ENCODE assay signal across 2 cellular contexts in genomic region chr22:37206841-37207821, GRCh38.
TF ChIP-seq lines count a peak whose summit lies in the region.

No MANE protein-coding gene starts in this region.

TF ChIP-seq in HepG2, 621 proteins besides CTCF, POLR2A, EP300 and RAD21:
- TF ChIP-seq GLI4 (CRISPR knock-in tag; IDR thresholded peaks at IDR 0.05; ENCODE audit: borderline replicate concordance) (no peak), HNRNPL (IDR thresholded peaks at IDR 0.05; ENCODE audit: low read depth, low read length) (peak; percentile 53; the same call in 1 of the 2 replicates)

TF ChIP-seq in SK-N-SH treated with all-trans-retinoic acid at 6 μM for 48 hours, 23 proteins besides CTCF, POLR2A, EP300 and RAD21:
- TF ChIP-seq ZNF70 (CRISPR knock-in tag; IDR thresholded peaks at IDR 0.05), result no peak
- no peak for TF ChIP-seq PATZ1 (CRISPR knock-in tag; IDR thresholded peaks at IDR 0.05; ENCODE audit: borderline replicate concordance)
- no peak for TF ChIP-seq BACH2 (CRISPR knock-in tag; IDR thresholded peaks at IDR 0.05; ENCODE audit: borderline replicate concordance)
- no peak for TF ChIP-seq CSDC2 (CRISPR knock-in tag; IDR thresholded peaks at IDR 0.05)
- TF ChIP-seq ZNF8 (CRISPR knock-in tag; IDR thresholded peaks at IDR 0.05), result no peak
TF ChIP-seq in SK-N-SH treated with all-trans-retinoic acid at 6 μM for 48 hours: peak in this region for 0.
